Comparison of ENCODE assay signal across 8 cellular contexts in the genomic region with DNA sequence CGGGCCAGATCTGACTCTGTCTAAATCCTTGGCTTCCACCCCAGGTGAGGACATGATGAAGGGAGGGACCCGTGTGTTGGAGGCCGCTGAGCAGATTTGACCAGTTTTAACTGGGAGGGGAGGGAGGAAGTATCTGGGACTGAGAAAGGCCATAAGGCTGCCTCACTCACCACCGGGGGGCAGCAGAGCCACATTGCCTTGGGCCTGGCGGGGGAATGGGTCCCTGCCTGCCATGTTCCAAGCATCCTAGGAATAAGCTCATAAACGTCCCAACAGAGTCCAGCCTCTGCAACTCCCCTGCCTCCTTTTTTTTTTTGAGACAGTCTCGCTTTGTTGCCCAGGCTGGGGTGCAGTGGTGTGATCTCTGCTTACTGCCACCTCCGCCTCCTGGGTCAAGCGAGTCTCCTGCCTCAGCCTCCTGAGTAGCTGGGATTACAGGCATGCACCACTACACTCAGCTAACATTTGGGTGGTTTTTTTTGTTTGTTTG. TPM values are rescaled to one million over a fixed set of nuclear protein-coding genes. Genes with fewer than 3 reads are reported as not detected.
DNase-seq lines count a peak whose midpoint lies in the region; ATAC-seq, FAIRE-seq and TF ChIP-seq lines count a peak whose summit lies in the region.

No MANE protein-coding gene starts in this region.

- H3K4me3 Mint-ChIP-seq in activated CD4-positive, alpha-beta T cell treated with anti-CD3 and anti-CD28 coated beads, Interleukin-2, amount 10 ng/mL, durations not matched to agents 24 days and 14 days: no peak overlapping the region

- H3K36me3 ChIP-seq in H7 (replicated peaks; ENCODE audit: control insufficient read depth, insufficient read depth, low read length): no peaks in the 10 kb centered on the region
- 0 out of 5 replicates have a peak, but pooled peaks cover 0 to 11% of the 10 kb centered on the region in 2 experiments for H3K36me3 ChIP-seq in HepG2 (replicated peaks in 1 of 2; ENCODE audit: control insufficient read depth in 1 of 2, insufficient read depth in 2 of 2, low read length in 2 of 2)

- TF ChIP-seq POLR2A in HepG2 (IDR thresholded peaks at IDR 0.05; ENCODE audit: insufficient read depth in 1 of 2, low read depth in 2 of 2, low read length in 2 of 2): no peak

- peak; percentile 97 for TF ChIP-seq CTCF in choroid plexus epithelial cell (conservative IDR thresholded peaks at IDR 0.05; ENCODE audit: low read depth, low read length)
- peak; percentile 97 for TF ChIP-seq CTCF in HepG2 (CRISPR knock-in tag; IDR thresholded peaks at IDR 0.05)

- TF ChIP-seq RAD21 in HepG2 (CRISPR knock-in tag; IDR thresholded peaks at IDR 0.05): peak; percentile 86

- H3K9me3 ChIP-seq in HepG2 (ENCODE audit: low read length): no peaks in the 10 kb centered on the region

- no peak overlapping the region for H3K9ac ChIP-seq in HepG2 (ENCODE audit: insufficient read depth, low read depth, low read length)

- DNase-seq in AG20443 (ENCODE audit: low spot score): peak; percentile 88
- peak; percentile 91 for DNase-seq in H7
- DNase-seq in NCI-H69 (lab: John Stamatoyannopoulos, UW): peak; percentile 88
- DNase-seq in activated CD4-positive, alpha-beta T cell treated with anti-CD3 and anti-CD28 coated beads, Interleukin-2, amount 10 ng/mL, durations not matched to agents 24 days and 14 days: peak; percentile 94
- DNase-seq in choroid plexus epithelial cell (ENCODE audit: low read depth): peak; percentile 88
- peak; percentile 71 for DNase-seq in HepG2 (ENCODE audit: low spot score)
- DNase-seq in stimulated activated CD4-positive, alpha-beta T cell treated with anti-CD3 and anti-CD28 coated beads, TNF-alpha, amount 100 ng/mL, for 24 hours (ENCODE audit: low read depth in 3 of 3): peak; percentile 67 to 81 (median 69)

- no peak overlapping the region for H3K27ac ChIP-seq in HepG2 (ENCODE audit: extremely low read length, insufficient read depth, low read length)

- in situ Hi-C loops in HepG2 (cut with HindIII; ENCODE audit: extremely low pct_ligation_motif_present, low pct_unique_long_range_greater_than_20kb): loop anchor here (5.0 kb wide), 1 partner anchor 39 kb away; a partner anchor contains a TSS

- no peaks in the 10 kb centered on the region for H3K9me3 Mint-ChIP-seq in activated CD4-positive, alpha-beta T cell treated with anti-CD3 and anti-CD28 coated beads, Interleukin-2, amount 10 ng/mL, durations not matched to agents 24 days and 14 days

- H3K27ac Mint-ChIP-seq in activated CD4-positive, alpha-beta T cell treated with anti-CD3 and anti-CD28 coated beads, Interleukin-2, amount 10 ng/mL, durations not matched to agents 24 days and 14 days: peak overlapping the region; percentile 53

- BruUV-seq in HepG2 (replicated peaks; lab: Mats Ljungman, UMichigan): no TSS peak

- POLR2A ChIA-PET in HepG2 (lab: Yijun Ruan, JAX): interaction anchor here (0.6 to 1.9 kb wide), 7 partner anchors 9 to 80 kb away, joined by 3 to 8 read pairs (median 4); a partner anchor contains a TSS

- peaks cover 23% of the 10 kb centered on the region for H3K4me1 Mint-ChIP-seq in activated CD4-positive, alpha-beta T cell treated with anti-CD3 and anti-CD28 coated beads, Interleukin-2, amount 10 ng/mL, durations not matched to agents 24 days and 14 days

- intact Hi-C loops in activated CD4-positive, alpha-beta T cell treated with anti-CD3 and anti-CD28 coated beads, Interleukin-2, amount 10 ng/mL, durations not matched to agents 24 days and 14 days (cut with micrococcal nuclease): loop anchor here (2.0 kb wide), 2 partner anchors 56 to 140 kb away; no protein-coding TSS in a partner anchor
- intact Hi-C loops in HepG2 (cut with micrococcal nuclease; ENCODE audit: unreplicated experiment): loop anchor here (1.0 kb wide), 3 partner anchors 41 to 138 kb away; no protein-coding TSS in a partner anchor

- no peak for TF ChIP-seq EP300 in HepG2 (IDR thresholded peaks at IDR 0.05; ENCODE audit: low read depth in 2 of 2, low read length in 2 of 2)
- no peak for TF ChIP-seq EP300 in HepG2 (CRISPR knock-in tag; IDR thresholded peaks at IDR 0.05; ENCODE audit: borderline replicate concordance)

- ATAC-seq in HepG2 (peak; percentile 60), GM21825 (IDR thresholded peaks at IDR 0.05; ENCODE audit: unreplicated experiment) (no peak)

- H4K20me1 ChIP-seq in HepG2 (ENCODE audit: insufficient read depth, low read length): no peaks in the 10 kb centered on the region

- peaks cover 26% of the 10 kb centered on the region for H3K27me3 ChIP-seq in H7 (ENCODE audit: control insufficient read depth, insufficient read depth, low read length)
- no peaks in the 10 kb centered on the region for H3K27me3 ChIP-seq in HepG2 (ENCODE audit: control insufficient read depth in 1 of 2, insufficient read depth in 2 of 2, low read length in 2 of 2)

- H2AFZ ChIP-seq in HepG2 (ENCODE audit: low read length): no peak overlapping the region

- no peak overlapping the region for H3K4me3 ChIP-seq in H7 (ENCODE audit: insufficient read depth, low read depth, low read length)
- H3K4me3 ChIP-seq in choroid plexus epithelial cell (ENCODE audit: low read depth, low read length): no peak overlapping the region
- H3K4me3 ChIP-seq in HepG2 (replicated peaks in 1 of 3; ENCODE audit: insufficient read depth in 1 of 3, low read depth in 2 of 3, low read length in 3 of 3): no peak overlapping the region

- peaks cover 5% of the 10 kb centered on the region for H3K36me3 Mint-ChIP-seq in activated CD4-positive, alpha-beta T cell treated with anti-CD3 and anti-CD28 coated beads, Interleukin-2, amount 10 ng/mL, durations not matched to agents 24 days and 14 days (ENCODE audit: low read depth)

- peak; percentile 91 for FAIRE-seq in HepG2 (lab: Jason Lieb, UNC)

- 37% methylated on average over 9 of the region's 9 CpGs for WGBS in HepG2 (ENCODE audit: low lambda C conversion rate)

- no peaks in the 10 kb centered on the region for H3K27me3 Mint-ChIP-seq in activated CD4-positive, alpha-beta T cell treated with anti-CD3 and anti-CD28 coated beads, Interleukin-2, amount 10 ng/mL, durations not matched to agents 24 days and 14 days

- peaks cover 31% of the 10 kb centered on the region for H3K4me1 ChIP-seq in HepG2 (ENCODE audit: insufficient read depth, low read length)

- peaks cover under 1% of the 10 kb centered on the region for H3K79me2 ChIP-seq in HepG2 (ENCODE audit: insufficient read depth, low read length)

- H3K4me2 ChIP-seq in HepG2 (ENCODE audit: low read depth, low read length): no peak overlapping the region

- CTCF ChIA-PET in HepG2 (lab: Yijun Ruan, JAX; ENCODE audit: low intra/inter-chr PET ratio, low total read pairs): interaction anchor here (1.0 to 2.3 kb wide), 6 partner anchors 40 to 139 kb away, joined by 3 to 25 read pairs (median 4); a partner anchor contains a TSS

RNA-seq across cellular contexts. Expression of a gene that starts 15.5 kb away (rescaled TPM):
- total RNA-seq in H7 (2014; rRNA removed; shearing (Covaris generic)): 2.4 and 4.0 TPM in 2 replicates
- total RNA-seq in activated CD4-positive, alpha-beta T cell treated with anti-CD3 and anti-CD28 coated beads, Interleukin-2, amount 10 ng/mL, durations not matched to agents 24 days and 14 days: 16.2 and 17.2 TPM in 2 replicates
- 4.1 and 4.5 TPM in 2 replicates for total RNA-seq in HepG2 (2016; rRNA removed; fragmentation: Illumina TruSeq; extraction: Trizol)
- total RNA-seq in HepG2 (2016; cell fraction: cytosol; rRNA removed; fragmentation: Illumina TruSeq; extraction: Trizol; ENCODE audit: low read depth): 1.9 and 2.8 TPM in 2 replicates
- 3.6 and 4.1 TPM in 2 replicates for total RNA-seq in HepG2 (2016; cell fraction: insoluble cytoplasmic fraction; rRNA removed; fragmentation: Illumina TruSeq; extraction: Trizol)
- 4.4 and 5.1 TPM in 2 replicates for total RNA-seq in HepG2 (2016; cell fraction: membrane; rRNA removed; fragmentation: Illumina TruSeq; extraction: Trizol)
- total RNA-seq in HepG2 (2016; cell fraction: nucleus; rRNA removed; fragmentation: Illumina TruSeq; extraction: Trizol): 5.3 and 7.5 TPM in 2 replicates
- polyA plus RNA-seq in HepG2 (2011; rRNA removed): 4.6 and 6.0 TPM in 2 replicates
- polyA plus RNA-seq in HepG2 (2011; cell fraction: cytosol; rRNA removed): 2.0 and 2.4 TPM in 2 replicates
- 18.7 and 20.6 TPM in 2 replicates for polyA plus RNA-seq in HepG2 (2011; cell fraction: nucleus; rRNA removed)
- 5.2 and 6.4 TPM in 2 replicates for polyA plus RNA-seq in HepG2 (2012)
- 1.0 and 1.1 TPM in 2 replicates for polyA plus RNA-seq in HepG2 (2016; cell fraction: cytosol; fragmentation: Illumina TruSeq; extraction: Trizol; ENCODE audit: low read depth)
- 4.1 and 5.8 TPM in 2 replicates for polyA plus RNA-seq in HepG2 (2016; cell fraction: insoluble cytoplasmic fraction; fragmentation: Illumina TruSeq; extraction: Trizol; ENCODE audit: low read depth)
- 2.0 and 2.2 TPM in 2 replicates for polyA plus RNA-seq in HepG2 (2016; cell fraction: membrane; fragmentation: Illumina TruSeq; extraction: Trizol; ENCODE audit: low read depth)
- 22.7 and 26.8 TPM in 2 replicates for polyA plus RNA-seq in HepG2 (2016; cell fraction: nucleus; fragmentation: Illumina TruSeq; extraction: Trizol; ENCODE audit: insufficient read depth, low read depth)
- polyA minus RNA-seq in HepG2 (2011; rRNA and poly(A)+ RNA removed; ENCODE audit: low replicate concordance): 3.2 and 9.3 TPM in 2 replicates
- 6.7 and 7.6 TPM in 2 replicates for polyA minus RNA-seq in HepG2 (2011; cell fraction: cytosol; rRNA and poly(A)+ RNA removed)
- 7.3 and 8.5 TPM in 2 replicates for polyA minus RNA-seq in HepG2 (2011; cell fraction: nucleus; rRNA and poly(A)+ RNA removed)

RNA-seq across cellular contexts. Expression of a gene that starts 26.3 kb away (rescaled TPM):
- not detected in 2 replicates for total RNA-seq in H7 (2014; rRNA removed; shearing (Covaris generic))
- total RNA-seq in activated CD4-positive, alpha-beta T cell treated with anti-CD3 and anti-CD28 coated beads, Interleukin-2, amount 10 ng/mL, durations not matched to agents 24 days and 14 days: 37.0 and 38.8 TPM in 2 replicates
- 0.04 TPM in 1 of 2 replicates, not detected in the other for total RNA-seq in HepG2 (2016; rRNA removed; fragmentation: Illumina TruSeq; extraction: Trizol)
- not detected in 2 replicates for total RNA-seq in HepG2 (2016; cell fraction: cytosol; rRNA removed; fragmentation: Illumina TruSeq; extraction: Trizol; ENCODE audit: low read depth)
- total RNA-seq in HepG2 (2016; cell fraction: insoluble cytoplasmic fraction; rRNA removed; fragmentation: Illumina TruSeq; extraction: Trizol): 0.09 TPM in 1 of 2 replicates, not detected in the other
- total RNA-seq in HepG2 (2016; cell fraction: membrane; rRNA removed; fragmentation: Illumina TruSeq; extraction: Trizol): 0.12 TPM in 1 of 2 replicates, not detected in the other
- not detected in 2 replicates for total RNA-seq in HepG2 (2016; cell fraction: nucleus; rRNA removed; fragmentation: Illumina TruSeq; extraction: Trizol)
- polyA plus RNA-seq in HepG2 (2011; rRNA removed): 0.03 and 0.13 TPM in 2 replicates
- polyA plus RNA-seq in HepG2 (2011; cell fraction: cytosol; rRNA removed): 0.10 and 0.19 TPM in 2 replicates
- 0.27 and 0.35 TPM in 2 replicates for polyA plus RNA-seq in HepG2 (2011; cell fraction: nucleus; rRNA removed)
- polyA plus RNA-seq in HepG2 (2012): 0.12 TPM in 1 of 2 replicates, not detected in the other
- not detected in 2 replicates for polyA plus RNA-seq in HepG2 (2016; cell fraction: cytosol; fragmentation: Illumina TruSeq; extraction: Trizol; ENCODE audit: low read depth)
- not detected in 2 replicates for polyA plus RNA-seq in HepG2 (2016; cell fraction: insoluble cytoplasmic fraction; fragmentation: Illumina TruSeq; extraction: Trizol; ENCODE audit: low read depth)
- polyA plus RNA-seq in HepG2 (2016; cell fraction: membrane; fragmentation: Illumina TruSeq; extraction: Trizol; ENCODE audit: low read depth): 0.09 TPM in 1 of 2 replicates, not detected in the other
- polyA plus RNA-seq in HepG2 (2016; cell fraction: nucleus; fragmentation: Illumina TruSeq; extraction: Trizol; ENCODE audit: insufficient read depth, low read depth): 0.20 TPM in 1 of 2 replicates, not detected in the other
- polyA minus RNA-seq in HepG2 (2011; rRNA and poly(A)+ RNA removed; ENCODE audit: low replicate concordance): 0.12 and 0.36 TPM in 2 replicates
- polyA minus RNA-seq in HepG2 (2011; cell fraction: cytosol; rRNA and poly(A)+ RNA removed): not detected in 2 replicates
- polyA minus RNA-seq in HepG2 (2011; cell fraction: nucleus; rRNA and poly(A)+ RNA removed): not detected in 2 replicates

RNA-seq across cellular contexts. Expression of a gene that starts 39.9 kb away (rescaled TPM):
- 26.7 and 29.0 TPM in 2 replicates for total RNA-seq in H7 (2014; rRNA removed; shearing (Covaris generic))
- 19.6 and 20.7 TPM in 2 replicates for total RNA-seq in activated CD4-positive, alpha-beta T cell treated with anti-CD3 and anti-CD28 coated beads, Interleukin-2, amount 10 ng/mL, durations not matched to agents 24 days and 14 days
- 15.8 and 25.3 TPM in 2 replicates for total RNA-seq in HepG2 (2016; rRNA removed; fragmentation: Illumina TruSeq; extraction: Trizol)
- total RNA-seq in HepG2 (2016; cell fraction: cytosol; rRNA removed; fragmentation: Illumina TruSeq; extraction: Trizol; ENCODE audit: low read depth): 13.7 and 16.1 TPM in 2 replicates
- total RNA-seq in HepG2 (2016; cell fraction: insoluble cytoplasmic fraction; rRNA removed; fragmentation: Illumina TruSeq; extraction: Trizol): 12.5 and 18.3 TPM in 2 replicates
- total RNA-seq in HepG2 (2016; cell fraction: membrane; rRNA removed; fragmentation: Illumina TruSeq; extraction: Trizol): 33.3 and 40.2 TPM in 2 replicates
- 14.5 and 18.4 TPM in 2 replicates for total RNA-seq in HepG2 (2016; cell fraction: nucleus; rRNA removed; fragmentation: Illumina TruSeq; extraction: Trizol)
- polyA plus RNA-seq in HepG2 (2011; rRNA removed): 18.6 and 27.2 TPM in 2 replicates
- 17.0 and 21.2 TPM in 2 replicates for polyA plus RNA-seq in HepG2 (2011; cell fraction: cytosol; rRNA removed)
- polyA plus RNA-seq in HepG2 (2011; cell fraction: nucleus; rRNA removed): 35.7 and 42.1 TPM in 2 replicates
- 39.2 and 39.3 TPM in 2 replicates for polyA plus RNA-seq in HepG2 (2012)
- polyA plus RNA-seq in HepG2 (2016; cell fraction: cytosol; fragmentation: Illumina TruSeq; extraction: Trizol; ENCODE audit: low read depth): 8.4 and 11.9 TPM in 2 replicates
- polyA plus RNA-seq in HepG2 (2016; cell fraction: insoluble cytoplasmic fraction; fragmentation: Illumina TruSeq; extraction: Trizol; ENCODE audit: low read depth): 30.5 and 42.6 TPM in 2 replicates
- polyA plus RNA-seq in HepG2 (2016; cell fraction: membrane; fragmentation: Illumina TruSeq; extraction: Trizol; ENCODE audit: low read depth): 46.8 and 48.0 TPM in 2 replicates
- polyA plus RNA-seq in HepG2 (2016; cell fraction: nucleus; fragmentation: Illumina TruSeq; extraction: Trizol; ENCODE audit: insufficient read depth, low read depth): 60.8 and 65.6 TPM in 2 replicates
- 18.1 and 22.4 TPM in 2 replicates for polyA minus RNA-seq in HepG2 (2011; rRNA and poly(A)+ RNA removed; ENCODE audit: low replicate concordance)
- 12.0 and 21.3 TPM in 2 replicates for polyA minus RNA-seq in HepG2 (2011; cell fraction: cytosol; rRNA and poly(A)+ RNA removed)
- polyA minus RNA-seq in HepG2 (2011; cell fraction: nucleus; rRNA and poly(A)+ RNA removed): 12.7 and 19.6 TPM in 2 replicates

Comparison
In these comparisons a context has a peak if more than half of its experiments do, and no peak if none do; other contexts are left out.
1. RNA of a gene that starts 26.3 kb away (total RNA-seq): 37.0 to 38.8 TPM in activated CD4-positive, alpha-beta T cell treated with anti-CD3 and anti-CD28 coated beads, Interleukin-2, amount 10 ng/mL, durations not matched to agents 24 days and 14 days; 0.04 to 0.12 TPM in HepG2 and not detected in H7; every median in the first group is over 10 times any median in the second.
2. Peak in every context shown above with its lines, with median percentiles within 50 percentile points of each other: DNase-seq.